In the genomic region with DNA sequence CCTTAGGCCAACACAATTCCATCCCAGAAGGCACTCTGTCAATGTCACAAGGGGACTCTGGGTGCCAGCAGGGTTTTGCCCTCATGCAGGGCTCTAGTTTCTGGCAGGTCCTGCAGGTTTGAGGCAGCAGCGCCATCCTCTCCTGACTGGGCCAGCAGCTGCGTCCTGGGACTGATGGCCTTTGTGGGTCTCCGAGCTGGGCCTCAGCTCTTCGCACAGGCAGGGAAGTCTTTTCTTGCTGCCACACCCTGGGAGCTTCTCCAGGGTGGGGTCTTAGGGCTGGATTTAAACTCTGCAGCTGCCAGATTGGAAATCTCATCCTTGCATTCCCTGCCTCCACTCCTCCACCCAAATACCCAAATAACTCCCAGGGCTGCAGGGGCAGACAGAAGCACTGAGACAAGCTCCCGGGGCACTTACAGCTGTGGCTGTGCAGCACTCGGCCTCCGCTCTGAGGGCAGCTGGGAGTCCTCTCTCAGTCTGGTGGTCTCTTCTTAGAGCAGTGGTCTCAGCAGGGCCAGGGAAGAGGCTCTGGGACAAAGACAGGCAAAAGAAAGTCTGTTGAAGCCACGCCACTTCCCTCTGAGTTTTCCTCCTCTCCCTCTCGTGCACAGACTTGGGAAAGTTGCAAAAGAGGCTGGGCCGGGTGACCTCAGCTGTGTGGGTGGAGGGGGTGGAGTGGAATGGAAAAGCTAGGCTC, we compare ENCODE assay signal across 8 cellular contexts. TPM values are rescaled to one million over a fixed set of nuclear protein-coding genes. Genes with fewer than 3 reads are reported as not detected.
A peak's percentile ranks its signal among the peaks of the same experiment; 100 is the strongest.
DNase-seq lines count a peak whose midpoint lies in the region; ATAC-seq and TF ChIP-seq lines count a peak whose summit lies in the region.

A gene with protein sequence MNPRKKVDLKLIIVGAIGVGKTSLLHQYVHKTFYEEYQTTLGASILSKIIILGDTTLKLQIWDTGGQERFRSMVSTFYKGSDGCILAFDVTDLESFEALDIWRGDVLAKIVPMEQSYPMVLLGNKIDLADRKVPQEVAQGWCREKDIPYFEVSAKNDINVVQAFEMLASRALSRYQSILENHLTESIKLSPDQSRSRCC (minus strand): TSS at position 563 of the 700 bp plus-strand sequence. CDS start 9,260 bp downstream, outside the sequence.

- in situ Hi-C loops in Panc1 (cut with HindIII; ENCODE audit: low pct_unique_long_range_greater_than_20kb, low sequenced_read_pairs) = no loop called here

- H3K27ac ChIP-seq in Panc1 (ENCODE audit: low read length) = no peak within 1 kb of the TSS
- H3K27ac ChIP-seq in neuronal stem cell (replicated peaks; ENCODE audit: low read length) = no peak within 1 kb of the TSS

- no peak within 1 kb of the TSS for H3K4me2 ChIP-seq in neuronal stem cell (ENCODE audit: insufficient read depth, low read length, poor library complexity, severe bottlenecking)

- CTCF ChIA-PET in Panc1 (lab: Charles Lee) = interaction anchor here (0.6 kb wide), 1 partner anchor 26 kb away, joined by 3 read pairs; no protein-coding TSS in a partner anchor
- CTCF ChIA-PET in T-cell (lab: Charles Lee) = no interaction called here

- H3K9me3 Mint-ChIP-seq in T-cell = peaks cover 0 to 3% (median 0%) of the 10 kb centered on the region in 3 donors

- no peak within 1 kb of the TSS for H2BK120ac ChIP-seq in neuronal stem cell (ENCODE audit: low read depth, low read length)

- TF ChIP-seq CTCF in AG10803 (conservative IDR thresholded peaks at IDR 0.05; ENCODE audit: low read length) (no peak), Panc1 (IDR thresholded peaks at IDR 0.05) (no peak), fibroblast of mammary gland (conservative IDR thresholded peaks at IDR 0.05; ENCODE audit: control insufficient read depth, insufficient read depth, low read depth, low read length) (no peak)

- no peak within 1 kb of the TSS for H3K4me3 Mint-ChIP-seq in T-cell

- peak within 1 kb of the TSS; percentile 66 for H3K4ac ChIP-seq in neuronal stem cell (ENCODE audit: low read length)

- no CpG with 5 or more reads among the region's 10 CpGs for WGBS in neuronal stem cell (ENCODE audit: extremely low coverage in 2 of 2, insufficient read length in 2 of 2, insufficient replicate concordance in 1 of 2), 2 donors

- H2BK12ac ChIP-seq in neuronal stem cell (ENCODE audit: low read length) = peak within 1 kb of the TSS; percentile 25

- ATAC-seq in Panc1 (peak; percentile 64), T-cell (replicated peaks in 1 of 4) (no peak), GM18520 (IDR thresholded peaks at IDR 0.05; ENCODE audit: unreplicated experiment) (no peak)

- DNase-seq in AG10803 (ENCODE audit: low read depth) (peak; percentile 72), Panc1 (ENCODE audit: low read depth, low spot score) (no peak), fibroblast of mammary gland (ENCODE audit: low read depth) (peak; percentile 79), neuronal stem cell (ENCODE audit: low spot score) (no peak), T-cell (no peak), HUDEP-2 (lab: John Stamatoyannopoulos, UW; ENCODE audit: unreplicated experiment in 76 of 76) (no peak), A172 (ENCODE audit: low spot score) (no peak)

- H3K27me3 Mint-ChIP-seq in T-cell = peaks cover 7 to 13% of the 10 kb centered on the region in 2 donors

- H3K4me1 Mint-ChIP-seq in T-cell = peaks cover 0 to 6% (median 0%) of the 10 kb centered on the region in 3 donors

- 0 out of 2 replicates have a peak, but pooled peaks cover 6% of the 10 kb centered on the region for H3K4me1 ChIP-seq in Panc1 (ENCODE audit: control insufficient read depth, insufficient read depth, low read length)
- peaks cover 0 to 14% of the 10 kb centered on the region in 2 donors for H3K4me1 ChIP-seq in neuronal stem cell (ENCODE audit: control insufficient read depth in 2 of 2, insufficient read depth in 1 of 2, low read depth in 1 of 2, low read length in 2 of 2)

- no peaks in the 10 kb centered on the region for H3K36me3 Mint-ChIP-seq in T-cell

- peak within 1 kb of the TSS; percentile 44 for H3K18ac ChIP-seq in neuronal stem cell (ENCODE audit: low read length)

- no peak within 1 kb of the TSS for H2BK15ac ChIP-seq in neuronal stem cell (ENCODE audit: low read length)

- H3K14ac ChIP-seq in neuronal stem cell (ENCODE audit: low read length) = peak within 1 kb of the TSS; percentile 61

- intact Hi-C loops in Panc1 (cut with micrococcal nuclease; ENCODE audit: unreplicated experiment) = no loop called here

- H3K4me3 ChIP-seq in AG10803 (ENCODE audit: low read length) = peak within 1 kb of the TSS; percentile 67
- no peak within 1 kb of the TSS for H3K4me3 ChIP-seq in Panc1 (ENCODE audit: low read depth in 2 of 2, low read length in 2 of 2)
- H3K4me3 ChIP-seq in fibroblast of mammary gland (ENCODE audit: control insufficient read depth, low read depth, low read length) = peak within 1 kb of the TSS; percentile 51
- H3K4me3 ChIP-seq in neuronal stem cell (ENCODE audit: low read length in 2 of 2) = peak within 1 kb of the TSS in 1 of 2 donors; percentile 66

- peak within 1 kb of the TSS; percentile 20 for H2BK5ac ChIP-seq in neuronal stem cell (ENCODE audit: low read length)

- POLR2A ChIA-PET in Panc1 (lab: Charles Lee) (no interaction called here), T-cell (lab: Charles Lee) (interaction anchor here in 1 of 2 donors (0.5 kb wide), 1 partner anchor 308 kb away, joined by 7 read pairs; no protein-coding TSS in a partner anchor)

- H3K79me1 ChIP-seq in neuronal stem cell (ENCODE audit: low read depth, low read length) = peaks cover 8% of the 10 kb centered on the region

- H3K9me3 ChIP-seq in Panc1 (ENCODE audit: control insufficient read depth, insufficient read depth, low read depth, low read length) (no peaks in the 10 kb centered on the region), neuronal stem cell (replicated peaks in 1 of 2; ENCODE audit: control insufficient read depth in 2 of 2, insufficient read depth in 1 of 2, low read depth in 1 of 2, low read length in 2 of 2) (peaks cover 0 to 5% of the 10 kb centered on the region in 2 donors)

- H3K36me3 ChIP-seq in Panc1 (ENCODE audit: control insufficient read depth, insufficient read depth, low read length) (no peaks in the 10 kb centered on the region), neuronal stem cell (replicated peaks in 1 of 2; ENCODE audit: control insufficient read depth in 2 of 2, insufficient read depth in 2 of 2, low read length in 2 of 2) (peaks cover 0 to 2% of the 10 kb centered on the region in 2 donors)

- H3K23ac ChIP-seq in neuronal stem cell (ENCODE audit: low read depth, low read length, poor library complexity) = peak within 1 kb of the TSS; percentile 11

- BruUV-seq in Panc1 (replicated peaks; lab: Mats Ljungman, UMichigan) = no TSS peak

- peak within 1 kb of the TSS; percentile 34 for H4K91ac ChIP-seq in neuronal stem cell (ENCODE audit: low read depth, low read length, poor library complexity)

- peak within 1 kb of the TSS; percentile 11 for H2AK5ac ChIP-seq in neuronal stem cell (ENCODE audit: low read depth, low read length)

- H2AFZ ChIP-seq in neuronal stem cell (ENCODE audit: low read length) = peak within 1 kb of the TSS; percentile 55

- no peaks in the 10 kb centered on the region for H3K27me3 ChIP-seq in Panc1 (ENCODE audit: control insufficient read depth, insufficient read depth, low read length)
- H3K27me3 ChIP-seq in neuronal stem cell (ENCODE audit: control insufficient read depth in 3 of 3, insufficient read depth in 3 of 3, low read depth in 1 of 3, low read length in 3 of 3) = peaks cover 0 to 8% (median 0%) of the 10 kb centered on the region in 3 experiments

- H3K27ac Mint-ChIP-seq in T-cell = no peak within 1 kb of the TSS

- peak within 1 kb of the TSS; percentile 54 for H3K9ac ChIP-seq in neuronal stem cell (ENCODE audit: low read depth, low read length, poor library complexity)

- no peak within 1 kb of the TSS for H4K8ac ChIP-seq in neuronal stem cell (ENCODE audit: low read depth, low read length)

RNA-seq across cellular contexts. Expression of the gene that starts here (rescaled TPM):
- total RNA-seq in Panc1 (2021; ENCODE audit: unreplicated experiment) (0.05 TPM), T-cell (under 1 TPM in 2 of 5 donors, not detected in 3; 0.15 to 0.22 TPM)
- polyA plus RNA-seq in Panc1 (2012; ENCODE audit: insufficient read length) = 0.27 TPM
- 0.26 TPM for polyA plus RNA-seq in neuronal stem cell (2013, experiment 1 of 2)
- polyA plus RNA-seq in neuronal stem cell (2013, experiment 2 of 2) = 0.35 TPM
- total RNA-seq in A172 (2014; rRNA removed; shearing (Covaris generic)) = 0.29 TPM in 2 replicates

Comparison
In these comparisons a context has a peak if more than half of its experiments do, and no peak if none do; other contexts are left out.
1. Peak in ATAC-seq in Panc1; RNA of the gene not detected or under 1 TPM.
2. DNase-seq: peak in AG10803 (single experiment) and fibroblast of mammary gland (single experiment); none in Panc1 (single experiment), neuronal stem cell (single experiment), T-cell (0 of 34), HUDEP-2 (0 of 76) and A172 (single experiment).
3. H3K4me3 ChIP-seq: peak in AG10803 (single experiment) and fibroblast of mammary gland (single experiment); none in Panc1 (0 of 2).